Comparison of ENCODE assay signal across 8 cellular contexts in the genomic region with DNA sequence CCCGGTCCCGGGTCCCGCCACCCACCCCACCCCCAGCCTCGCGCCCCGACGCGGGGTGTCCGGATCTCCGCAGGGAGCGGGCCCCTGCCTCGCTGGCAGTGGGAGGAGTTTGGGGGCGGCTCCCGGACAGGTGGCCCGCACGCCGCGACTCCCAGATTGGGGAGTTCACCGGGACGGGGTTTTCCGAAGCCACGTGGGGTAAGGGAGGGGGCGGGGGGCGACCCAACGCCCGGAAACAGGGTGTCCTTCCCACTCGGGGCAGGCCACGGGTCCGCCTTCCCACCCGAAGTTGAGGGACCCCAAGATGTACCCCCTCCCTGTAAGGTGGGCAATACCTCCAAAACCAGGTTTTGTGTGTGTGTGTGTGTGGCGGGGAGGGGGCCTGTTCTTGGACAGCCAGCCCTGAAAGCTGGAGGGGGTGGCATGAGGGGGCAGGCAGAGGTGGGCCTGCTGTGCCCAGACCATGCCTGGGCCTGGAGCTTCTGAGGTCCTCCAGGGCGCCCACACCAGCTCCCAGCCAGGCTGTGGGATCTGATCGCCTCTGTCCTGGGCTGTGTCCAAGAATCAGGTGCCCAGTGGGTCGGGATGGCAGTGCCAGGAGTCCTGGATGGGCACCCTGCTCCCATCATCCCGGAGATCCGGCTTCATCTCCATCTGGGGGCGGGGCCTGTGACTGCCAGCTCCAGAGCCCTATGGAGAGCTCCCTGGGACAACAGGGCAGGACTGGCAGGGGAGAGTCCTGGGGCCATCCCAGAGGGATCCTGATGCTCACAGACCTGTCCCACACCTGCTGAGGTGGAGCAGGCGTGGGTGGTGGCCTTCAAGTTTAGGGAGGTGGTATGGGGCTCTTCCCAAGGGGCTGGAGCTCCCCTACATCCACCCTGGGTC. TPM values are rescaled to one million over a fixed set of nuclear protein-coding genes. Genes with fewer than 3 reads are reported as not detected.
DNase-seq lines count a peak whose midpoint lies in the region; ATAC-seq and TF ChIP-seq lines count a peak whose summit lies in the region.

No MANE protein-coding gene starts in this region.

- ATAC-seq in GM19397 (IDR thresholded peaks at IDR 0.05; ENCODE audit: unreplicated experiment) (peak; percentile 11), GM21447 (IDR thresholded peaks at IDR 0.05; ENCODE audit: unreplicated experiment) (no peak)

- peak overlapping the region; percentile 73 for H3K4me3 ChIP-seq in lower leg skin (ENCODE audit: low read depth, poor library complexity, severe bottlenecking)

- DNase-seq in LHCN-M2 (ENCODE audit: low read depth) (peak; percentile 39), dedifferentiated amniotic fluid mesenchymal stem cell (ENCODE audit: extremely low spot score) (peak; percentile 25), lower leg skin (ENCODE audit: low spot score in 2 of 2) (no peak)
- DNase-seq in activated CD4-positive, alpha-beta T cell treated with anti-CD3 and anti-CD28 coated beads for 4 hours = peak; percentile 64 to 71
- peak; percentile 45 for DNase-seq in stimulated activated CD8-positive, alpha-beta memory T cell treated with anti-CD3 and anti-CD28 coated beads, Interleukin-12 subunit alpha, Interleukin-12 subunit beta, amount 100 ng/mL, for 4 hours (ENCODE audit: low read depth)

- TF ChIP-seq CTCF in C4-2B (conservative IDR thresholded peaks at IDR 0.05) = no peak
- TF ChIP-seq CTCF in lower leg skin (IDR thresholded peaks at IDR 0.05) = no peak

- intact Hi-C loops in lower leg skin (cut with DNase I; ENCODE audit: low total_unique reads) = no loop called here

- peak overlapping the region; percentile 96 for H3K27ac ChIP-seq in C4-2B

- 6 to 11% methylated on average over 10 to 24 of the region's 38 CpGs for WGBS in lower leg skin, 2 donors

- TF ChIP-seq POLR2A in lower leg skin (IDR thresholded peaks at IDR 0.05) = no peak

RNA-seq across cellular contexts. Expression of a gene that starts 0.8 kb away (rescaled TPM):
- total RNA-seq in LHCN-M2 (2014; rRNA removed) (0.45 and 1.6 TPM in 2 replicates), lower leg skin (100 to 1,000 TPM in 3 of 4 donors, 10 to 100 TPM in 1; 97.9 to 169 (median 144) TPM)
- polyA plus RNA-seq in LHCN-M2 (2012) = 8.3 TPM

RNA-seq across cellular contexts. Expression of a gene that starts 17.7 kb away (rescaled TPM):
- 179 and 198 TPM in 2 replicates for total RNA-seq in LHCN-M2 (2014; rRNA removed)
- polyA plus RNA-seq in LHCN-M2 (2012) = 153 TPM
- 1 to 10 TPM; 1.7 to 4.1 (median 2.9) TPM for total RNA-seq in lower leg skin

RNA-seq across cellular contexts. Expression of a gene that starts 18.0 kb away (rescaled TPM):
- 25.6 and 34.7 TPM in 2 replicates for total RNA-seq in LHCN-M2 (2014; rRNA removed)
- 28.2 TPM for polyA plus RNA-seq in LHCN-M2 (2012)
- 10 to 100 TPM; 41.4 to 77.7 (median 59.7) TPM for total RNA-seq in lower leg skin

RNA-seq across cellular contexts. Expression of a gene that starts 23.0 kb away (rescaled TPM):
- total RNA-seq in LHCN-M2 (2014; rRNA removed) (not detected in 2 replicates), lower leg skin (1 to 10 TPM in 1 of 4 donors, under 1 TPM in 3; 0.42 to 1.6 (median 0.62) TPM)
- polyA plus RNA-seq in LHCN-M2 (2012) = not detected

RNA-seq across cellular contexts. Expression of a gene that starts 38.6 kb away (rescaled TPM):
- not detected in 2 replicates for total RNA-seq in LHCN-M2 (2014; rRNA removed)
- not detected for polyA plus RNA-seq in LHCN-M2 (2012)
- 1 to 10 TPM; 1.5 to 2.7 (median 1.7) TPM for total RNA-seq in lower leg skin

Comparison
In these comparisons a context has a peak if more than half of its experiments do, and no peak if none do; other contexts are left out.
1. DNase-seq: peak in LHCN-M2 (single experiment), activated CD4-positive, alpha-beta T cell treated with anti-CD3 and anti-CD28 coated beads for 4 hours (2 of 2), dedifferentiated amniotic fluid mesenchymal stem cell (single experiment) and stimulated activated CD8-positive, alpha-beta memory T cell treated with anti-CD3 and anti-CD28 coated beads, Interleukin-12 subunit alpha, Interleukin-12 subunit beta, amount 100 ng/mL, for 4 hours (single experiment); none in lower leg skin (0 of 2).
2. RNA of a gene that starts 0.8 kb away (total RNA-seq): 97.9 to 169 TPM in lower leg skin; 0.45 to 1.6 TPM in LHCN-M2; every median in the first group is over 10 times any median in the second.
3. RNA of a gene that starts 17.7 kb away (total RNA-seq): 179 to 198 TPM in LHCN-M2; 1.7 to 4.1 TPM in lower leg skin; every median in the first group is over 10 times any median in the second.